In the genomic region with DNA sequence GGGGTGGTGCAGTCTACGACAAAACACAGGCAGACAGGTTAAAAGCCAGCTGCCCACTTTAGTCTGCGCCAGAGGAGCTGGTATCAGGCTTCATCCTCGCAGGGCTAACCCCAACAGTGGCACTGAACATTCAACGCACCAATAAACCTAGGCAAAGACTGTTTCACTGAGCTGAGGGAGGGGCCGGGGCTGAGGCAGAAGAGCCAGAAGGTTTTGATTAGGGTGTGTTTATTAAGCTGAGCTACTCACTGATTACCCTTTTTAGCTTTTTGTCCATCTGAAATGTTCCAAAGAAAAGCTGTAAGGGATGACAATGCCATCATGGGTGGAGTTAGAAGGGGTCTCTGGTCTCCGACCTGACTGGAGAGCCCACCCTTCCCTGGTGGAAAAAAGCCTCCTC, we compare ENCODE assay signal across 10 cellular contexts. TPM values are rescaled to one million over a fixed set of nuclear protein-coding genes. Genes with fewer than 3 reads are reported as not detected.
DNase-seq lines count a peak whose midpoint lies in the region; FAIRE-seq and TF ChIP-seq lines count a peak whose summit lies in the region.
"Had no signal": no experiment of that assay in that cellular context is flagged by ENCODE, and none has a peak within 500 bp of the region (broad histone marks: within the 10 kb centered on the region; RNA-seq: fewer than 3 reads in every experiment).

No MANE protein-coding gene starts in this region.

- H3K4me1 Mint-ChIP-seq in brain: peaks cover 27% of the 10 kb centered on the region

- H3K4me1 ChIP-seq in HUES64 (ENCODE audit: insufficient read depth, low read length) (no peaks in the 10 kb centered on the region), mesodermal cell (ENCODE audit: control insufficient read depth, insufficient read depth, low read length, poor library complexity, severe bottlenecking) (peaks cover 3% of the 10 kb centered on the region), kidney (ENCODE audit: control insufficient read depth in 1 of 2, insufficient read depth in 1 of 2, low read depth in 1 of 2, low read length in 2 of 2) (peaks cover 4 to 10% of the 10 kb centered on the region in 2 donors)

- no peak for FAIRE-seq in kidney (lab: Jason Lieb, UNC)
- FAIRE-seq: G401.6, small intestine had no signal

- H3K4me3 ChIP-seq in BJ (ENCODE audit: low read depth, low read length) (peak overlapping the region; percentile 70; the same call in 1 of the 2 replicates), HUES64 (ENCODE audit: low read length) (peak overlapping the region; percentile 79), mesodermal cell (ENCODE audit: extremely low read depth, insufficient read depth, low read length, poor library complexity, severe bottlenecking) (peak overlapping the region; percentile 64), kidney (ENCODE audit: low read length in 2 of 2) (peak overlapping the region in 1 of 2 donors; percentile 67)

- no peaks in the 10 kb centered on the region for H3K27me3 ChIP-seq in BJ (ENCODE audit: control insufficient read depth, insufficient read depth, low read length)
- no peaks in the 10 kb centered on the region; the same call in 1 of the 2 replicates for H3K27me3 ChIP-seq in HUES64 (ENCODE audit: insufficient read depth, low read length)

- DNase-seq in BJ (ENCODE audit: low read depth) (no peak), NCI-H2081 treated with DMSO at 0.1 percent for 48 hours (lab: John Stamatoyannopoulos, UW) (no peak), activated gamma-delta T cell (lab: John Stamatoyannopoulos, UW) (no peak), caudate nucleus (lab: John Stamatoyannopoulos, UW) (no peak), kidney (no peak)

- H3K27ac Mint-ChIP-seq in brain: no peak overlapping the region

- intact Hi-C loops in kidney (cut with DNase I): no loop called here

- peaks cover 7% of the 10 kb centered on the region for H3K27me3 Mint-ChIP-seq in brain

- H3K9ac ChIP-seq in HUES64 (ENCODE audit: low read depth, low read length) (peak overlapping the region; percentile 87), kidney (ENCODE audit: low read length in 2 of 2) (peak overlapping the region in 1 of 2 donors; percentile 67)

- peak overlapping the region; percentile 86 to 92 (median 88) for H3K4me3 Mint-ChIP-seq in brain

- H3K9me3 ChIP-seq in HUES64 (ENCODE audit: insufficient read depth, low read depth, low read length) (no peaks in the 10 kb centered on the region), mesodermal cell (ENCODE audit: control insufficient read depth, low read length) (no peaks in the 10 kb centered on the region), kidney (ENCODE audit: control insufficient read depth in 1 of 2, low read length in 2 of 2) (no peaks in the 10 kb centered on the region)

- POLR2A ChIA-PET in BJ (lab: Charles Lee): no interaction called here

- 96% methylated on average over 6 of the region's 6 CpGs for WGBS in HUES64
- 95 to 100% methylated on average over 5 to 6 of the region's 6 CpGs for WGBS in mesodermal cell (ENCODE audit: insufficient coverage in 2 of 2), 2 experiments

- H3K36me3 ChIP-seq in BJ (ENCODE audit: control insufficient read depth, insufficient read depth, low read length) (peaks cover 26% of the 10 kb centered on the region), HUES64 (ENCODE audit: insufficient read depth, low read length) (peaks cover 48% of the 10 kb centered on the region), mesodermal cell (ENCODE audit: control insufficient read depth, insufficient read depth, low read length) (peaks cover 49% of the 10 kb centered on the region), kidney (ENCODE audit: control insufficient read depth in 1 of 2, insufficient read depth in 2 of 2, low read length in 2 of 2) (peaks cover 0 to 18% of the 10 kb centered on the region in 2 donors)

- CTCF ChIA-PET in BJ (lab: Yijun Ruan, JAX): interaction anchor here (2.6 kb wide), 1 partner anchor 10 kb away, joined by 26 read pairs; a partner anchor contains a TSS

- H3K36me3 Mint-ChIP-seq in brain: peaks cover 20% of the 10 kb centered on the region

- no peak for TF ChIP-seq CTCF in BJ (IDR thresholded peaks at IDR 0.05; ENCODE audit: insufficient read depth, low read depth, low read length)
- no peak for TF ChIP-seq CTCF in brain (conservative IDR thresholded peaks at IDR 0.05)
- no peak for TF ChIP-seq CTCF in kidney (IDR thresholded peaks at IDR 0.05; ENCODE audit: borderline replicate concordance, extremely low read depth, insufficient read depth)

- H3K27ac ChIP-seq in HUES64 (ENCODE audit: low read depth, low read length) (no peak overlapping the region), mesodermal cell (ENCODE audit: low read depth, low read length, severe bottlenecking) (no peak overlapping the region), caudate nucleus (ENCODE audit: low read depth, low read length) (no peak overlapping the region), kidney (ENCODE audit: low read depth in 2 of 2, low read length in 2 of 2) (no peak overlapping the region)

- no peaks in the 10 kb centered on the region for H3K9me3 Mint-ChIP-seq in brain

RNA-seq across cellular contexts. Expression of a gene that starts 1.4 kb away (rescaled TPM):
- 13.8 and 14.9 TPM in 2 replicates for polyA plus RNA-seq in BJ (2011; rRNA removed)
- polyA minus RNA-seq in BJ (2011; rRNA and poly(A)+ RNA removed): 8.1 and 10.2 TPM in 2 replicates
- polyA plus RNA-seq in HUES64 (2013, experiment 1 of 2): 45.6 TPM
- 37.4 TPM for polyA plus RNA-seq in HUES64 (2013, experiment 2 of 2)
- polyA plus RNA-seq in brain (ENCODE audit: insufficient read depth, low read depth, low replicate concordance): 41.3 TPM
- 34.4 TPM for polyA plus RNA-seq in mesodermal cell (2013, experiment 1 of 2)
- polyA plus RNA-seq in mesodermal cell (2013, experiment 2 of 2): 25.8 TPM
- total RNA-seq in kidney: 19.1 TPM
- 13.5 TPM for polyA plus RNA-seq in kidney (ENCODE audit: insufficient read depth, low read depth, low replicate concordance)

RNA-seq across cellular contexts. Expression of a gene that starts 10.2 kb away (rescaled TPM):
- polyA plus RNA-seq in BJ (2011; rRNA removed) (21.1 and 29.4 TPM in 2 replicates), brain (ENCODE audit: insufficient read depth, low read depth, low replicate concordance) (19.4 TPM), kidney (ENCODE audit: insufficient read depth, low read depth, low replicate concordance) (23.2 TPM)
- polyA minus RNA-seq in BJ (2011; rRNA and poly(A)+ RNA removed): 9.0 and 15.6 TPM in 2 replicates
- 32.8 TPM for polyA plus RNA-seq in HUES64 (2013, experiment 1 of 2)
- 26.6 TPM for polyA plus RNA-seq in HUES64 (2013, experiment 2 of 2)
- 27.3 TPM for polyA plus RNA-seq in mesodermal cell (2013, experiment 1 of 2)
- polyA plus RNA-seq in mesodermal cell (2013, experiment 2 of 2): 25.0 TPM
- 31.4 TPM for total RNA-seq in kidney

RNA-seq across cellular contexts. Expression of a gene that starts 16.6 kb away (rescaled TPM):
- polyA plus RNA-seq in BJ (2011; rRNA removed): 22.0 and 46.1 TPM in 2 replicates
- 17.2 and 31.7 TPM in 2 replicates for polyA minus RNA-seq in BJ (2011; rRNA and poly(A)+ RNA removed)
- polyA plus RNA-seq in HUES64 (2013, experiment 1 of 2): 12.5 TPM
- polyA plus RNA-seq in HUES64 (2013, experiment 2 of 2): 12.9 TPM
- polyA plus RNA-seq in brain (ENCODE audit: insufficient read depth, low read depth, low replicate concordance): 43.8 TPM
- polyA plus RNA-seq in mesodermal cell (2013, experiment 1 of 2): 17.5 TPM
- polyA plus RNA-seq in mesodermal cell (2013, experiment 2 of 2): 12.5 TPM
- 88.9 TPM for total RNA-seq in kidney
- polyA plus RNA-seq in kidney (ENCODE audit: insufficient read depth, low read depth, low replicate concordance): 42.3 TPM

RNA-seq across cellular contexts. Expression of a gene that starts 29.9 kb away (rescaled TPM):
- polyA plus RNA-seq in BJ (2011; rRNA removed): 18.1 and 23.3 TPM in 2 replicates
- polyA minus RNA-seq in BJ (2011; rRNA and poly(A)+ RNA removed): 52.4 and 53.0 TPM in 2 replicates
- polyA plus RNA-seq in HUES64 (2013, experiment 1 of 2): 68.1 TPM
- 69.5 TPM for polyA plus RNA-seq in HUES64 (2013, experiment 2 of 2)
- polyA plus RNA-seq in brain (ENCODE audit: insufficient read depth, low read depth, low replicate concordance): 69.6 TPM
- polyA plus RNA-seq in mesodermal cell (2013, experiment 1 of 2): 49.5 TPM
- polyA plus RNA-seq in mesodermal cell (2013, experiment 2 of 2): 46.4 TPM
- total RNA-seq in kidney: 92.9 TPM
- 15.8 TPM for polyA plus RNA-seq in kidney (ENCODE audit: insufficient read depth, low read depth, low replicate concordance)

RNA-seq across cellular contexts. Expression of a gene that starts 37.2 kb away (rescaled TPM):
- polyA plus RNA-seq in BJ (2011; rRNA removed) (19.8 and 28.7 TPM in 2 replicates), brain (ENCODE audit: insufficient read depth, low read depth, low replicate concordance) (87.2 TPM), kidney (ENCODE audit: insufficient read depth, low read depth, low replicate concordance) (150 TPM)
- 2.8 and 4.5 TPM in 2 replicates for polyA minus RNA-seq in BJ (2011; rRNA and poly(A)+ RNA removed)
- 27.5 TPM for polyA plus RNA-seq in HUES64 (2013, experiment 1 of 2)
- polyA plus RNA-seq in HUES64 (2013, experiment 2 of 2): 28.0 TPM
- polyA plus RNA-seq in mesodermal cell (2013, experiment 1 of 2): 35.6 TPM
- 28.7 TPM for polyA plus RNA-seq in mesodermal cell (2013, experiment 2 of 2)
- total RNA-seq in kidney: 47.3 TPM
